Comparison of ENCODE assay signal across 11 cellular contexts in genomic region chr2:131440742-131441468, GRCh38. TPM values are rescaled to one million over a fixed set of nuclear protein-coding genes. Genes with fewer than 3 reads are reported as not detected.
DNase-seq lines count a peak whose midpoint lies in the region; ATAC-seq lines count a peak whose summit lies in the region.
"Not testable (repeated sequence)": the region's sequence is repeated elsewhere in the genome, so short reads cannot be mapped to it uniquely, and the experiment has no call there.
"Had no signal": no experiment of that assay in that cellular context is flagged by ENCODE, and none has a peak within 500 bp of the region (broad histone marks: within the 10 kb centered on the region; RNA-seq: fewer than 3 reads in every experiment).

No MANE protein-coding gene starts in this region.

- H3K27ac Mint-ChIP-seq in activated CD4-positive, alpha-beta T cell treated with anti-CD3 and anti-CD28 coated beads, Interleukin-2, amount 10 ng/mL, durations not matched to agents 24 days and 14 days = peak overlapping the region; percentile 45
- H3K27ac Mint-ChIP-seq in activated naive CD4-positive, alpha-beta T cell treated with anti-CD3 and anti-CD28 coated beads, Interleukin-2, amount 50 U/mL, for 24 hours = peak overlapping the region; percentile 74

- H3K4me3 Mint-ChIP-seq in activated CD4-positive, alpha-beta T cell treated with anti-CD3 and anti-CD28 coated beads, Interleukin-2, amount 10 ng/mL, durations not matched to agents 24 days and 14 days; activated naive CD4-positive, alpha-beta T cell treated with anti-CD3 and anti-CD28 coated beads, Interleukin-2, amount 50 U/mL, for 24 hours: not testable (repeated sequence)

- not testable (repeated sequence) for H3K4me1 Mint-ChIP-seq in activated CD4-positive, alpha-beta T cell treated with anti-CD3 and anti-CD28 coated beads, Interleukin-2, amount 10 ng/mL, durations not matched to agents 24 days and 14 days; activated naive CD4-positive, alpha-beta T cell treated with anti-CD3 and anti-CD28 coated beads, Interleukin-2, amount 50 U/mL, for 24 hours

- ATAC-seq in GM18868 (IDR thresholded peaks at IDR 0.05; ENCODE audit: unreplicated experiment) = peak; percentile 66
- peak; percentile 85 for ATAC-seq in GM21576 (IDR thresholded peaks at IDR 0.05; ENCODE audit: unreplicated experiment)
- peak; percentile 97 for ATAC-seq in HG02870 (IDR thresholded peaks at IDR 0.05; ENCODE audit: unreplicated experiment)
- peak; percentile 80 for ATAC-seq in HG03469 (IDR thresholded peaks at IDR 0.05; ENCODE audit: unreplicated experiment)

- DNase-seq in activated CD4-positive, alpha-beta T cell treated with anti-CD3 and anti-CD28 coated beads, Interleukin-2, amount 10 ng/mL, durations not matched to agents 24 days and 14 days = not testable (repeated sequence)
- peak; percentile 31 for DNase-seq in stimulated activated CD4-positive, alpha-beta T cell treated with anti-CD3 and anti-CD28 coated beads, Interleukin-1b, Interleukin-23, amount 100 ng/mL, for 48 hours

- H3K36me3 Mint-ChIP-seq in activated CD4-positive, alpha-beta T cell treated with anti-CD3 and anti-CD28 coated beads, Interleukin-2, amount 10 ng/mL, durations not matched to agents 24 days and 14 days (ENCODE audit: low read depth); activated naive CD4-positive, alpha-beta T cell treated with anti-CD3 and anti-CD28 coated beads, Interleukin-2, amount 50 U/mL, for 24 hours: not testable (repeated sequence)

- H3K27me3 Mint-ChIP-seq in activated CD4-positive, alpha-beta T cell treated with anti-CD3 and anti-CD28 coated beads, Interleukin-2, amount 10 ng/mL, durations not matched to agents 24 days and 14 days; activated naive CD4-positive, alpha-beta T cell treated with anti-CD3 and anti-CD28 coated beads, Interleukin-2, amount 50 U/mL, for 24 hours: not testable (repeated sequence)

- not testable (repeated sequence) for H3K9me3 Mint-ChIP-seq in activated CD4-positive, alpha-beta T cell treated with anti-CD3 and anti-CD28 coated beads, Interleukin-2, amount 10 ng/mL, durations not matched to agents 24 days and 14 days; activated naive CD4-positive, alpha-beta T cell treated with anti-CD3 and anti-CD28 coated beads, Interleukin-2, amount 50 U/mL, for 24 hours

- intact Hi-C loops in activated CD4-positive, alpha-beta T cell treated with anti-CD3 and anti-CD28 coated beads, Interleukin-2, amount 10 ng/mL, durations not matched to agents 24 days and 14 days (cut with micrococcal nuclease) = not testable (repeated sequence)

RNA-seq across cellular contexts. Expression of gene TUBA3D, which starts 35.0 kb away (rescaled TPM):
- total RNA-seq in activated CD4-positive, alpha-beta T cell treated with anti-CD3 and anti-CD28 coated beads, Interleukin-2, amount 10 ng/mL, durations not matched to agents 24 days and 14 days = not detected in 2 replicates
- total RNA-seq: B cell; Calu3; CD4-positive, alpha-beta T cell; H9 had no signal

RNA-seq across cellular contexts. Expression of gene MZT2A, which starts 51.3 kb away (rescaled TPM):
- total RNA-seq in activated CD4-positive, alpha-beta T cell treated with anti-CD3 and anti-CD28 coated beads, Interleukin-2, amount 10 ng/mL, durations not matched to agents 24 days and 14 days = 108 and 110 TPM in 2 replicates
